8 cellular contexts compared by ENCODE assay signal in genomic region chr11:118621071-118621815, GRCh38. TPM values are rescaled to one million over a fixed set of nuclear protein-coding genes. Genes with fewer than 3 reads are reported as not detected.
A peak's percentile ranks its signal among the peaks of the same experiment; 100 is the strongest.
DNase-seq lines count a peak whose midpoint lies in the region; ATAC-seq and TF ChIP-seq lines count a peak whose summit lies in the region.

No MANE protein-coding gene starts in this region.

- H3K27me3 ChIP-seq in ACC112 (ENCODE audit: insufficient read depth, low read length) (no peaks in the 10 kb centered on the region), H7 (ENCODE audit: control insufficient read depth, insufficient read depth, low read length) (no peaks in the 10 kb centered on the region), esophagus squamous epithelium (peaks cover 0 to 14% (median 0%) of the 10 kb centered on the region in 4 donors)

- H2AFZ ChIP-seq in ACC112 (ENCODE audit: low read length, unreplicated experiment): no peak overlapping the region

- 4 to 5% methylated on average over 8 to 13 of the region's 38 CpGs for WGBS in esophagus squamous epithelium, 2 donors

- peak in 2 of 4 donors; percentile 14 to 41 for TF ChIP-seq POLR2A in esophagus squamous epithelium (IDR thresholded peaks at IDR 0.05)

- DNase-seq in H7 (peak; percentile 97), NCI-H510A treated with DMSO at 0.1 percent for 48 hours (lab: John Stamatoyannopoulos, UW) (peak; percentile 93), esophagus squamous epithelium (lab: John Stamatoyannopoulos, UW) (no peak), midbrain (lab: John Stamatoyannopoulos, UW) (peak; percentile 89), superior temporal gyrus (ENCODE audit: extremely low spot score) (peak; percentile 84)
- peak; percentile 75 for DNase-seq in activated CD8-positive, alpha-beta memory T cell treated with anti-CD3 and anti-CD28 coated beads, Interleukin-2, amount 50 U/mL, for 48 hours

- H3K4me1 ChIP-seq in ACC112 (ENCODE audit: control insufficient read depth, insufficient read depth, low read length, unreplicated experiment): peaks cover 75% of the 10 kb centered on the region
- peaks cover 42 to 100% (median 81%) of the 10 kb centered on the region in 3 donors for H3K4me1 ChIP-seq in esophagus squamous epithelium

- H3K27ac ChIP-seq in ACC112 (ENCODE audit: low read depth, low read length) (peak overlapping the region; percentile 99), esophagus squamous epithelium (peak overlapping the region; percentile 75 to 88 (median 84))

- H3K36me3 ChIP-seq in ACC112 (ENCODE audit: insufficient read depth, low read length) (peaks cover 12% of the 10 kb centered on the region; the same call in 1 of the 2 replicates), H7 (replicated peaks; ENCODE audit: control insufficient read depth, insufficient read depth, low read length) (peaks cover 3% of the 10 kb centered on the region), esophagus squamous epithelium (peaks cover 0 to 33% (median 0%) of the 10 kb centered on the region in 3 donors)

- H3K9me3 ChIP-seq in esophagus squamous epithelium: no peaks in the 10 kb centered on the region

- intact Hi-C loops in esophagus squamous epithelium (cut with DNase I): no loop called here

- ATAC-seq in HG03432 (IDR thresholded peaks at IDR 0.05; ENCODE audit: unreplicated experiment): no peak

- no peak for TF ChIP-seq CTCF in esophagus squamous epithelium (IDR thresholded peaks at IDR 0.05)

- H3K4me3 ChIP-seq in ACC112 (ENCODE audit: low read depth, low read length) (peak overlapping the region; percentile 83), H7 (ENCODE audit: insufficient read depth, low read depth, low read length) (peak overlapping the region; percentile 63), esophagus squamous epithelium (peak overlapping the region; percentile 34 to 67 (median 46))

- H3K79me2 ChIP-seq in ACC112 (ENCODE audit: control insufficient read depth, insufficient read depth, low read length, unreplicated experiment): peaks cover 26% of the 10 kb centered on the region

RNA-seq across cellular contexts. Expression of gene PHLDB1, which starts 13.8 kb away (rescaled TPM):
- total RNA-seq in H7 (2014; rRNA removed; shearing (Covaris generic)): 48.7 and 55.0 TPM in 2 replicates
- 10 to 100 TPM in 3 of 4 donors, 1 to 10 TPM in 1; 6.7 to 29.8 (median 21.2) TPM for total RNA-seq in esophagus squamous epithelium

RNA-seq across cellular contexts. Expression of gene ARCN1, which starts 49.0 kb away (rescaled TPM):
- total RNA-seq in H7 (2014; rRNA removed; shearing (Covaris generic)): 136 and 152 TPM in 2 replicates
- total RNA-seq in esophagus squamous epithelium: 10 to 100 TPM; 67.8 to 81.6 (median 78.1) TPM

RNA-seq across cellular contexts. Expression of gene IFT46, which starts 55.5 kb away (rescaled TPM):
- 3.9 and 8.9 TPM in 2 replicates for total RNA-seq in H7 (2014; rRNA removed; shearing (Covaris generic))
- 10 to 100 TPM; 13.2 to 25.2 (median 18.6) TPM for total RNA-seq in esophagus squamous epithelium

RNA-seq across cellular contexts. Expression of gene TREH, which starts 58.2 kb away (rescaled TPM):
- not detected in 2 replicates for total RNA-seq in H7 (2014; rRNA removed; shearing (Covaris generic))
- total RNA-seq in esophagus squamous epithelium: under 1 TPM in 2 of 4 donors, not detected in 2; 0.09 to 0.57 TPM
